Comparison of ENCODE assay signal across 10 cellular contexts in the genomic region with DNA sequence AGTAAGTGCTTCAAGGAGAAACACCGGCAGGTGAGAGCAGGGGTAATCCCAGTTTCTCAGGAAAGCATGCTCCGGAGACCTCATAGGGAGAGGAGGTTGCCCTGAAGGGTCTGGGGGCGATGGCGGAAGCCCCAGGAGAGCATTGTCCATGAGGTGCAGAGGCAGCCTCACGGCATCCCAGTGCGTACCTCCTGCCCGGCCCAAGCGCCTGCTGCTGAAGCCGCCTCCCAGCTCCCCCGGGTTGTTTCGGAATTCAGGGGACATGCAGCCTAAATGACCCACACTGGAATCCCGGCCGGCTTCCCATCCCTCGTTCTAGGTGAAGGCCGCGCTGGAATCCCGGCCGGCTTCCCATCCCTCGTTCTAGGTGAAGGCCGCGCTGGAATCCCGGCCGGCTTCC. TPM values are rescaled to one million over a fixed set of nuclear protein-coding genes. Genes with fewer than 3 reads are reported as not detected.
A peak's percentile ranks its signal among the peaks of the same experiment; 100 is the strongest.
DNase-seq lines count a peak whose midpoint lies in the region; FAIRE-seq and TF ChIP-seq lines count a peak whose summit lies in the region.
"Had no signal": no experiment of that assay in that cellular context is flagged by ENCODE, and none has a peak within 500 bp of the region (broad histone marks: within the 10 kb centered on the region; RNA-seq: fewer than 3 reads in every experiment).

No MANE protein-coding gene starts in this region.

- intact Hi-C loops in Calu3 (cut with micrococcal nuclease; ENCODE audit: unreplicated experiment) (no loop called here), cardiac septum (cut with DNase I) (no loop called here)
- intact Hi-C loops in dendritic cell treated with granulocyte-macrophage colony-stimulating factor and Interleukin-4, amounts not matched to agents 40 ng/mL and 50 ng/mL, for 4 days (cut with micrococcal nuclease) = loop anchor here (5.0 kb wide), 1 partner anchor 61 kb away; the partner anchor contains the start of genes ALG12 and CRELD2

- FAIRE-seq in GM12892 (lab: Jason Lieb, UNC) = no peak
- FAIRE-seq: islet of Langerhans had no signal

- H3K4me2 ChIP-seq in osteoblast (ENCODE audit: insufficient read depth, low read length) = peak overlapping the region; percentile 99

- H3K27me3 Mint-ChIP-seq in Calu3 (ENCODE audit: unreplicated experiment) = peaks cover 8% of the 10 kb centered on the region
- peaks cover 8% of the 10 kb centered on the region for H3K27me3 Mint-ChIP-seq in dendritic cell treated with granulocyte-macrophage colony-stimulating factor and Interleukin-4, amounts not matched to agents 40 ng/mL and 50 ng/mL, for 4 days

- H3K9me3 Mint-ChIP-seq in Calu3 (ENCODE audit: low read depth, unreplicated experiment) = no peaks in the 10 kb centered on the region
- no peaks in the 10 kb centered on the region for H3K9me3 Mint-ChIP-seq in dendritic cell treated with granulocyte-macrophage colony-stimulating factor and Interleukin-4, amounts not matched to agents 40 ng/mL and 50 ng/mL, for 4 days

- peaks cover 39% of the 10 kb centered on the region for H3K36me3 Mint-ChIP-seq in Calu3 (ENCODE audit: insufficient read depth, unreplicated experiment)
- peaks cover 31% of the 10 kb centered on the region for H3K36me3 Mint-ChIP-seq in dendritic cell treated with granulocyte-macrophage colony-stimulating factor and Interleukin-4, amounts not matched to agents 40 ng/mL and 50 ng/mL, for 4 days (ENCODE audit: low read depth)

- TF ChIP-seq CTCF in Calu3 (IDR thresholded peaks at IDR 0.05; ENCODE audit: unreplicated experiment) (no peak), LNCaP clone FGC (IDR thresholded peaks at IDR 0.05; ENCODE audit: control insufficient read depth, extremely low read depth, insufficient read depth) (no peak), osteoblast (IDR thresholded peaks at IDR 0.05; ENCODE audit: extremely low read depth, low read depth, low read length) (no peak)

- peak overlapping the region; percentile 94 for H3K4me3 Mint-ChIP-seq in Calu3 (ENCODE audit: low read depth, unreplicated experiment)
- H3K4me3 Mint-ChIP-seq in dendritic cell treated with granulocyte-macrophage colony-stimulating factor and Interleukin-4, amounts not matched to agents 40 ng/mL and 50 ng/mL, for 4 days = no peak overlapping the region

- peak overlapping the region; percentile 84 for H3K4me3 ChIP-seq in LNCaP clone FGC (ENCODE audit: low read depth, low read length)
- H3K4me3 ChIP-seq in osteoblast (ENCODE audit: insufficient read depth, low read length) = no peak overlapping the region
- H3K4me3 ChIP-seq: right lobe of liver had no signal

- no peak overlapping the region for H2AFZ ChIP-seq in osteoblast (ENCODE audit: low read length)

- H3K36me3 ChIP-seq in osteoblast (ENCODE audit: insufficient read depth, low read length) = peaks cover 3% of the 10 kb centered on the region
- H3K36me3 ChIP-seq: right lobe of liver had no signal

- TF ChIP-seq POLR2A in GM12892 (IDR thresholded peaks at IDR 0.05; ENCODE audit: low read depth, low read length) = no peak

- peaks cover 27% of the 10 kb centered on the region for H3K4me1 Mint-ChIP-seq in Calu3 (ENCODE audit: low read depth, unreplicated experiment)
- peaks cover 65% of the 10 kb centered on the region for H3K4me1 Mint-ChIP-seq in dendritic cell treated with granulocyte-macrophage colony-stimulating factor and Interleukin-4, amounts not matched to agents 40 ng/mL and 50 ng/mL, for 4 days (ENCODE audit: low read depth)

- H3K27ac ChIP-seq in osteoblast (ENCODE audit: low read depth, low read length) = no peak overlapping the region
- H3K27ac ChIP-seq: right lobe of liver had no signal

- CTCF ChIA-PET in Calu3 (lab: Charles Lee) = interaction anchor here (1.4 kb wide), 1 partner anchor 41 kb away, joined by 6 read pairs; no protein-coding TSS in a partner anchor

- H4K20me1 ChIP-seq in osteoblast (ENCODE audit: insufficient read depth, low read length) = peaks cover 47% of the 10 kb centered on the region

- H3K9me3 ChIP-seq in osteoblast (ENCODE audit: low read depth, low read length) = no peaks in the 10 kb centered on the region
- H3K9me3 ChIP-seq: right lobe of liver had no signal

- peaks cover 10% of the 10 kb centered on the region for H3K4me1 ChIP-seq in osteoblast (ENCODE audit: insufficient read depth, low read length)

- peaks cover 70% of the 10 kb centered on the region for H3K79me2 ChIP-seq in osteoblast (ENCODE audit: insufficient read depth, low read length)

- BruUV-seq in Calu3 (replicated peaks; lab: Mats Ljungman, UMichigan) = no TSS peak

- H3K27ac Mint-ChIP-seq in Calu3 (ENCODE audit: unreplicated experiment) = peak overlapping the region; percentile 89
- H3K27ac Mint-ChIP-seq in dendritic cell treated with granulocyte-macrophage colony-stimulating factor and Interleukin-4, amounts not matched to agents 40 ng/mL and 50 ng/mL, for 4 days = peak overlapping the region; percentile 91

- no peak for DNase-seq in Calu3
- no peak for DNase-seq in LNCaP clone FGC (ENCODE audit: low read depth)
- DNase-seq in osteoblast (ENCODE audit: insufficient read length, low spot score, missing footprints) = no peak
- no peak for DNase-seq in SKM-1 treated with dmso at 0.1 percent for 144 hours (lab: John Stamatoyannopoulos, UW; ENCODE audit: unreplicated experiment)
- DNase-seq in GM12892 (ENCODE audit: insufficient read length) = no peak
- DNase-seq in cardiac septum (ENCODE audit: low spot score) = no peak
- DNase-seq: NCI-H1417 treated with DMSO at 0.1 percent for 48 hours had no signal

- H3K27me3 ChIP-seq in osteoblast (ENCODE audit: insufficient read depth, low read length) = peaks cover 2% of the 10 kb centered on the region
- H3K27me3 ChIP-seq: right lobe of liver had no signal

RNA-seq across cellular contexts. Expression of gene ZBED4, which starts 2.7 kb away (rescaled TPM):
- total RNA-seq in Calu3 (2022) = 28.1 and 30.0 TPM in 2 replicates
- total RNA-seq in osteoblast = 8.0 and 8.3 TPM in 2 replicates
- 11.3 TPM for polyA plus RNA-seq in GM12892 (2012; ENCODE audit: missing spikeins)
- 6.2 TPM for total RNA-seq in cardiac septum

RNA-seq across cellular contexts. Expression of gene BRD1, which starts 28.7 kb away (rescaled TPM):
- total RNA-seq in Calu3 (2022) (38.8 and 41.4 TPM in 2 replicates), osteoblast (23.5 and 25.9 TPM in 2 replicates), cardiac septum (18.0 TPM)
- 8.5 TPM for polyA plus RNA-seq in GM12892 (2012; ENCODE audit: missing spikeins)
